Comparison of ENCODE assay signal across 8 cellular contexts in genomic region chr2:56183643-56184499, GRCh38. TPM values are rescaled to one million over a fixed set of nuclear protein-coding genes. Genes with fewer than 3 reads are reported as not detected.
DNase-seq lines count a peak whose midpoint lies in the region; ATAC-seq and TF ChIP-seq lines count a peak whose summit lies in the region.

Gene CCDC85A, plus strand, starts transcription at chr2:56183990. Its CDS starts 635 bp downstream, at chr2:56184625.

- H3K36me3 ChIP-seq in lung (ENCODE audit: control insufficient read depth in 2 of 2, insufficient read depth in 2 of 2, low read length in 2 of 2) = no peaks in the 10 kb centered on the region

- peak; percentile 47 for TF ChIP-seq CTCF in lung (IDR thresholded peaks at IDR 0.05; ENCODE audit: control extremely low read depth, extremely low read depth)

- peak; percentile 75 for DNase-seq in CD1c-positive myeloid dendritic cell (ENCODE audit: extremely low spot score)
- DNase-seq in NCI-H460 (ENCODE audit: extremely low read depth, low read depth) = peak; percentile 76
- peak; percentile 39 to 56 for DNase-seq in activated CD4-positive, alpha-beta T cell treated with anti-CD3 and anti-CD28 coated beads, Interleukin-2, amount 50 U/mL, for 24 hours (ENCODE audit: low read depth in 1 of 2, low spot score in 1 of 2)
- DNase-seq in effector CD4-positive, alpha-beta T cell = peak; percentile 11
- DNase-seq in lung (ENCODE audit: low spot score) = peak; percentile 87
- peak in 2 of 3 donors; percentile 2 to 52 for DNase-seq in stimulated activated CD4-positive, alpha-beta T cell treated with anti-CD3 and anti-CD28 coated beads, TNF-alpha, amount 100 ng/mL, for 1 hour (ENCODE audit: low read depth in 3 of 3, low spot score in 1 of 3)

- H3K27me3 ChIP-seq in lung (ENCODE audit: control insufficient read depth, insufficient read depth) = no peaks in the 10 kb centered on the region

- H3K27ac ChIP-seq in lung (ENCODE audit: low read depth in 1 of 2, low read length in 1 of 2) = peak within 1 kb of the TSS; percentile 79 to 82

- 0 to 1% methylated on average over 69 to 86 of the region's 86 CpGs for WGBS in lung, 2 donors

- H3K4me3 ChIP-seq in lung = peak within 1 kb of the TSS; percentile 76

- H3K4me1 ChIP-seq in lung (ENCODE audit: control insufficient read depth in 2 of 2, insufficient read depth in 2 of 2, low read length in 2 of 2) = peaks cover 0 to 8% of the 10 kb centered on the region in 2 donors

- peak; percentile 93 for ATAC-seq in GM19351 (IDR thresholded peaks at IDR 0.05; ENCODE audit: unreplicated experiment)
- ATAC-seq in HG03442 (IDR thresholded peaks at IDR 0.05; ENCODE audit: unreplicated experiment) = peak; percentile 95
- peak; percentile 89 for ATAC-seq in lung (ENCODE audit: insufficient read depth, low FRiP score)

- H3K9me3 ChIP-seq in lung (ENCODE audit: control insufficient read depth in 2 of 2, insufficient read depth in 1 of 2, low read length in 1 of 2) = no peaks in the 10 kb centered on the region

RNA-seq across cellular contexts. Expression of gene CCDC85A, which starts in this region (rescaled TPM):
- total RNA-seq in NCI-H460 (2014; rRNA removed; shearing (Covaris generic)) = 0.09 and 0.12 TPM in 2 replicates
- polyA plus RNA-seq in NCI-H460 (2014; cell fraction: nucleus; rRNA removed) = 0.06 and 0.88 TPM in 2 replicates
- total RNA-seq in lung = 10 to 100 TPM in 1 of 2 donors, 1 to 10 TPM in 1; 7.8 to 10.5 TPM
- polyA plus RNA-seq in lung = 1 to 10 TPM; 1.7 to 5.3 TPM

Comparison
In these comparisons a context has a peak if more than half of its experiments do, and no peak if none do; other contexts are left out.
1. Peak in every context shown above with its lines: DNase-seq, ATAC-seq, H3K4me3 ChIP-seq and H3K27ac ChIP-seq.
2. Peak in DNase-seq in NCI-H460; RNA of the gene not detected or under 1 TPM.
3. DNase-seq: peak in every context shown above with its lines; median percentile 87 in lung; 76 in NCI-H460; 75 in CD1c-positive myeloid dendritic cell; 48 in activated CD4-positive, alpha-beta T cell treated with anti-CD3 and anti-CD28 coated beads, Interleukin-2, amount 50 U/mL, for 24 hours; 27 in stimulated activated CD4-positive, alpha-beta T cell treated with anti-CD3 and anti-CD28 coated beads, TNF-alpha, amount 100 ng/mL, for 1 hour; 11 in effector CD4-positive, alpha-beta T cell.